11 cellular contexts compared by ENCODE assay signal in genomic region chr11:29272019-29272654, GRCh38.
DNase-seq lines count a peak whose midpoint lies in the region; ATAC-seq, FAIRE-seq and TF ChIP-seq lines count a peak whose summit lies in the region.
"Had no signal": no experiment of that assay in that cellular context is flagged by ENCODE, and none has a peak within 500 bp of the region (broad histone marks: within the 10 kb centered on the region; RNA-seq: fewer than 3 reads in every experiment).

No MANE protein-coding gene starts in this region.

- H3K4me2 ChIP-seq in endothelial cell of umbilical vein (ENCODE audit: insufficient read depth, low read length), result no peak overlapping the region

- H3K4me3 ChIP-seq in endothelial cell of umbilical vein (replicated peaks in 1 of 3; ENCODE audit: insufficient read depth in 1 of 3, low read depth in 1 of 3, low read length in 3 of 3), result no peak overlapping the region
- H3K4me3 ChIP-seq: gastroesophageal sphincter, MG63 had no signal

- POLR2A ChIA-PET in endothelial cell of umbilical vein (lab: Charles Lee), result no interaction called here
- POLR2A ChIA-PET in CD4-positive, alpha-beta T cell (lab: Charles Lee), result no interaction called here

- CTCF ChIA-PET in endothelial cell of umbilical vein (lab: Charles Lee), result interaction anchor here (0.6 to 3.5 kb wide), 14 partner anchors 17 to 1573 kb away, joined by 3 to 54 read pairs (median 4); no protein-coding TSS in a partner anchor
- CTCF ChIA-PET in CD4-positive, alpha-beta T cell (lab: Charles Lee), result no interaction called here

- no TSS peak for BruUV-seq in endothelial cell of umbilical vein (replicated peaks; lab: Mats Ljungman, UMichigan)

- H3K4me1 Mint-ChIP-seq in neural crest cell, result peaks cover 5% of the 10 kb centered on the region
- H3K4me1 Mint-ChIP-seq in CD4-positive, alpha-beta T cell (ENCODE audit: low read depth), result no peaks in the 10 kb centered on the region
- H3K4me1 Mint-ChIP-seq: activated naive CD4-positive, alpha-beta T cell treated with anti-CD3 and anti-CD28 coated beads, Interleukin-2, amount 50 U/mL, for 24 hours had no signal

- no peak overlapping the region for H3K4me3 Mint-ChIP-seq in neural crest cell
- H3K4me3 Mint-ChIP-seq in CD4-positive, alpha-beta T cell, result no peak overlapping the region
- H3K4me3 Mint-ChIP-seq: activated naive CD4-positive, alpha-beta T cell treated with anti-CD3 and anti-CD28 coated beads, Interleukin-2, amount 50 U/mL, for 24 hours had no signal

- H3K9me1 ChIP-seq in endothelial cell of umbilical vein (replicated peaks; ENCODE audit: control insufficient read depth, extremely low read depth, insufficient read depth, low read length), result no peaks in the 10 kb centered on the region

- no peak for TF ChIP-seq POLR2A in endothelial cell of umbilical vein (IDR thresholded peaks at IDR 0.05; ENCODE audit: low read depth, low read length)

- H3K36me3 Mint-ChIP-seq in neural crest cell (ENCODE audit: low read depth), result no peaks in the 10 kb centered on the region
- H3K36me3 Mint-ChIP-seq in CD4-positive, alpha-beta T cell (ENCODE audit: low read depth), result no peaks in the 10 kb centered on the region
- H3K36me3 Mint-ChIP-seq: activated naive CD4-positive, alpha-beta T cell treated with anti-CD3 and anti-CD28 coated beads, Interleukin-2, amount 50 U/mL, for 24 hours had no signal

- no peaks in the 10 kb centered on the region for H4K20me1 ChIP-seq in endothelial cell of umbilical vein (replicated peaks; ENCODE audit: control insufficient read depth, extremely low read depth, insufficient read depth, low read length)

- no peaks in the 10 kb centered on the region for H3K4me1 ChIP-seq in endothelial cell of umbilical vein (ENCODE audit: control insufficient read depth, extremely low read depth, insufficient read depth, low read length)
- H3K4me1 ChIP-seq: gastroesophageal sphincter had no signal

- H3K9me3 Mint-ChIP-seq in neural crest cell, result no peaks in the 10 kb centered on the region
- H3K9me3 Mint-ChIP-seq in CD4-positive, alpha-beta T cell, result peaks cover 2% of the 10 kb centered on the region
- H3K9me3 Mint-ChIP-seq: activated naive CD4-positive, alpha-beta T cell treated with anti-CD3 and anti-CD28 coated beads, Interleukin-2, amount 50 U/mL, for 24 hours had no signal

- H3K79me2 ChIP-seq in endothelial cell of umbilical vein (ENCODE audit: control insufficient read depth, insufficient read depth, low read length), result no peaks in the 10 kb centered on the region

- peak; percentile 13 for DNase-seq in DMS53 treated with DMSO at 0.1 percent for 48 hours (lab: John Stamatoyannopoulos, UW; ENCODE audit: unreplicated experiment)
- DNase-seq in NCI-H524 treated with DMSO at 0.1 percent for 48 hours (lab: John Stamatoyannopoulos, UW), result peak; percentile 9
- peak; percentile 59 for DNase-seq in endothelial cell of umbilical vein (ENCODE audit: low read depth, low spot score)
- no peak for DNase-seq in neural crest cell (ENCODE audit: low read depth, low spot score)
- DNase-seq in NCI-H1092 (lab: John Stamatoyannopoulos, UW), result no peak
- no peak for DNase-seq in NCI-H1105 treated with DMSO at 0.1 percent for 48 hours (lab: John Stamatoyannopoulos, UW)
- no peak for DNase-seq in CD4-positive, alpha-beta T cell
- DNase-seq: MG63 had no signal

- no peak overlapping the region for H3K27ac Mint-ChIP-seq in neural crest cell (ENCODE audit: unreplicated experiment)
- H3K27ac Mint-ChIP-seq in CD4-positive, alpha-beta T cell, result no peak overlapping the region
- H3K27ac Mint-ChIP-seq: activated naive CD4-positive, alpha-beta T cell treated with anti-CD3 and anti-CD28 coated beads, Interleukin-2, amount 50 U/mL, for 24 hours had no signal

- ATAC-seq in HG02678 (IDR thresholded peaks at IDR 0.05; ENCODE audit: unreplicated experiment), result no peak
- ATAC-seq in CD4-positive, alpha-beta T cell (ENCODE audit: poor library complexity), result no peak
- ATAC-seq: gastroesophageal sphincter had no signal

- TF ChIP-seq CTCF in endothelial cell of umbilical vein (IDR thresholded peaks at IDR 0.05; ENCODE audit: extremely low read depth in 1 of 2, insufficient read depth in 1 of 2, low read depth in 1 of 2, low read length in 2 of 2), result peak in 1 of 2 donors; percentile 54
- peak; percentile 18 for TF ChIP-seq CTCF in neural crest cell (conservative IDR thresholded peaks at IDR 0.05)
- TF ChIP-seq CTCF in CD4-positive, alpha-beta T cell (IDR thresholded peaks at IDR 0.05), result no peak

- intact Hi-C loops in endothelial cell of umbilical vein (cut with micrococcal nuclease), result loop anchor here (1.0 to 5.0 kb wide), 2 partner anchors 57 to 1575 kb away; no protein-coding TSS in a partner anchor
- intact Hi-C loops in CD4-positive, alpha-beta T cell (cut with DNase I, micrococcal nuclease), result no loop called here

- no peaks in the 10 kb centered on the region for H3K27me3 ChIP-seq in endothelial cell of umbilical vein (ENCODE audit: control insufficient read depth in 2 of 2, insufficient read depth in 2 of 2, low read length in 2 of 2)
- H3K27me3 ChIP-seq in CD4-positive, alpha-beta T cell (ENCODE audit: control insufficient read depth, insufficient read depth, low read length), result no peaks in the 10 kb centered on the region
- H3K27me3 ChIP-seq: gastroesophageal sphincter, MG63 had no signal

- FAIRE-seq in endothelial cell of umbilical vein (lab: Jason Lieb, UNC), result peak; percentile 63

- H3K27me3 Mint-ChIP-seq in neural crest cell (ENCODE audit: low read depth), result no peaks in the 10 kb centered on the region
- H3K27me3 Mint-ChIP-seq in CD4-positive, alpha-beta T cell, result no peaks in the 10 kb centered on the region
- H3K27me3 Mint-ChIP-seq: activated naive CD4-positive, alpha-beta T cell treated with anti-CD3 and anti-CD28 coated beads, Interleukin-2, amount 50 U/mL, for 24 hours had no signal

- no peaks in the 10 kb centered on the region for H3K9me3 ChIP-seq in endothelial cell of umbilical vein (replicated peaks; ENCODE audit: control insufficient read depth, insufficient read depth, low read length)
- peaks cover 5% of the 10 kb centered on the region for H3K9me3 ChIP-seq in CD4-positive, alpha-beta T cell (ENCODE audit: control insufficient read depth, low read length)
- H3K9me3 ChIP-seq: gastroesophageal sphincter, MG63 had no signal

- H3K9ac ChIP-seq in endothelial cell of umbilical vein (replicated peaks; ENCODE audit: extremely low read depth, insufficient read depth, low read length), result no peak overlapping the region

- H2AFZ ChIP-seq in endothelial cell of umbilical vein (ENCODE audit: low read depth, low read length), result no peak overlapping the region

- no peak overlapping the region for H3K27ac ChIP-seq in endothelial cell of umbilical vein (ENCODE audit: insufficient read depth, low read depth, low read length)
- no peak overlapping the region for H3K27ac ChIP-seq in CD4-positive, alpha-beta T cell (ENCODE audit: low read depth, low read length)
- H3K27ac ChIP-seq: gastroesophageal sphincter had no signal

- dilution Hi-C loops in endothelial cell of umbilical vein (cut with MboI; ENCODE audit: extremely low pct_ligation_motif_present, low sequenced_read_pairs), result no loop called here

- no peaks in the 10 kb centered on the region for H3K36me3 ChIP-seq in endothelial cell of umbilical vein (ENCODE audit: control insufficient read depth in 2 of 2, extremely low read depth in 1 of 2, insufficient read depth in 2 of 2, low read length in 2 of 2)
- H3K36me3 ChIP-seq: gastroesophageal sphincter, MG63 had no signal

TF ChIP-seq in endothelial cell of umbilical vein, 7 proteins besides CTCF, POLR2A, EP300 and RAD21:
- TF ChIP-seq EZH2 (IDR thresholded peaks at IDR 0.05; ENCODE audit: borderline replicate concordance, low read depth, low read length, severe bottlenecking) (no peak), JUN (IDR thresholded peaks at IDR 0.05; ENCODE audit: borderline replicate concordance, insufficient read depth, insufficient read length, low read depth) (no peak), MYC (IDR thresholded peaks at IDR 0.05; ENCODE audit: low read depth, low read length) (no peak), POLR2AphosphoS5 (IDR thresholded peaks at IDR 0.05; ENCODE audit: insufficient read depth, low read depth, low read length) (no peak), GATA2 (IDR thresholded peaks at IDR 0.05; ENCODE audit: insufficient read depth, insufficient read length, low read depth, low read length) (no peak), FOS (IDR thresholded peaks at IDR 0.05; ENCODE audit: borderline replicate concordance, insufficient read depth, low read length) (no peak)
- TF ChIP-seq, protein P1, sequence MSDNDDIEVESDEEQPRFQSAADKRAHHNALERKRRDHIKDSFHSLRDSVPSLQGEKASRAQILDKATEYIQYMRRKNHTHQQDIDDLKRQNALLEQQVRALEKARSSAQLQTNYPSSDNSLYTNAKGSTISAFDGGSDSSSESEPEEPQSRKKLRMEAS (IDR thresholded peaks at IDR 0.05; ENCODE audit: insufficient read depth, insufficient read length), result no peak

Comparison
In these comparisons a context has a peak if more than half of its experiments do, and no peak if none do; other contexts are left out.
1. DNase-seq: peak in DMS53 treated with DMSO at 0.1 percent for 48 hours (single experiment), NCI-H524 treated with DMSO at 0.1 percent for 48 hours (single experiment) and endothelial cell of umbilical vein (single experiment); none in neural crest cell (single experiment), NCI-H1092 (single experiment), NCI-H1105 treated with DMSO at 0.1 percent for 48 hours (single experiment) and CD4-positive, alpha-beta T cell (0 of 10).